13 cellular contexts compared by ENCODE assay signal in genomic region chr7:40509301-40509700, GRCh38.
DNase-seq lines count a peak whose midpoint lies in the region; ATAC-seq and TF ChIP-seq lines count a peak whose summit lies in the region.
"Had no signal": no experiment of that assay in that cellular context is flagged by ENCODE, and none has a peak within 500 bp of the region (broad histone marks: within the 10 kb centered on the region; RNA-seq: fewer than 3 reads in every experiment).

No MANE protein-coding gene starts in this region.

- no peak for ATAC-seq in naive thymus-derived CD8-positive, alpha-beta T cell
- ATAC-seq: A549 had no signal

- TF ChIP-seq CTCF in ascending aorta (IDR thresholded peaks at IDR 0.05) (no peak), neural crest cell (conservative IDR thresholded peaks at IDR 0.05) (no peak), tibial artery (IDR thresholded peaks at IDR 0.05) (no peak)

- H3K36me3 ChIP-seq in ascending aorta, result no peaks in the 10 kb centered on the region
- no peaks in the 10 kb centered on the region for H3K36me3 ChIP-seq in tibial artery
- H3K36me3 ChIP-seq: BE2C, HAP-1 had no signal

- H3K27ac Mint-ChIP-seq in neural crest cell (ENCODE audit: unreplicated experiment), result peak overlapping the region; percentile 93
- H3K27ac Mint-ChIP-seq in naive thymus-derived CD8-positive, alpha-beta T cell, result no peak overlapping the region
- H3K27ac Mint-ChIP-seq: CD4-positive, alpha-beta memory T cell had no signal

- peak overlapping the region; percentile 47 to 52 for H3K4me3 ChIP-seq in ascending aorta
- H3K4me3 ChIP-seq in tibial artery, result peak overlapping the region; percentile 31 to 34
- H3K4me3 ChIP-seq: A549, HAP-1 had no signal

- no peaks in the 10 kb centered on the region for H3K27me3 Mint-ChIP-seq in neural crest cell (ENCODE audit: low read depth)
- no peaks in the 10 kb centered on the region for H3K27me3 Mint-ChIP-seq in naive thymus-derived CD8-positive, alpha-beta T cell
- H3K27me3 Mint-ChIP-seq: CD4-positive, alpha-beta memory T cell had no signal

- peaks cover 14% of the 10 kb centered on the region for H3K9me3 Mint-ChIP-seq in neural crest cell
- peaks cover 5 to 24% (median 12%) of the 10 kb centered on the region in 9 donors for H3K9me3 Mint-ChIP-seq in naive thymus-derived CD8-positive, alpha-beta T cell

- H3K27me3 ChIP-seq in ascending aorta, result no peaks in the 10 kb centered on the region
- no peaks in the 10 kb centered on the region for H3K27me3 ChIP-seq in tibial artery
- H3K27me3 ChIP-seq: BE2C had no signal

- H3K36me3 Mint-ChIP-seq in neural crest cell (ENCODE audit: low read depth), result peaks cover 13% of the 10 kb centered on the region
- H3K36me3 Mint-ChIP-seq in naive thymus-derived CD8-positive, alpha-beta T cell, result peaks cover 2 to 14% (median 3%) of the 10 kb centered on the region in 3 donors

- peak overlapping the region; percentile 70 to 86 for H3K27ac ChIP-seq in ascending aorta
- peak overlapping the region; percentile 63 to 73 for H3K27ac ChIP-seq in tibial artery
- H3K27ac ChIP-seq: A549, C4-2B had no signal

- DNase-seq in ascending aorta (ENCODE audit: low spot score in 2 of 2) (no peak), astrocyte of the hippocampus (ENCODE audit: low read depth, low spot score) (peak; percentile 12), neural crest cell (ENCODE audit: low read depth, low spot score) (no peak), tibial artery (no peak), RKO (ENCODE audit: low spot score) (no peak)
- DNase-seq in naive thymus-derived CD8-positive, alpha-beta T cell, result no peak
- DNase-seq: BE2C; CD4-positive, alpha-beta memory T cell; DND-41; GDM1 had no signal

- H3K4me1 ChIP-seq in ascending aorta, result peaks cover 0 to 3% of the 10 kb centered on the region in 2 donors
- peaks cover 0 to 14% (median 0%) of the 10 kb centered on the region in 4 donors for H3K4me1 ChIP-seq in tibial artery
- H3K4me1 ChIP-seq: A549, BE2C, HAP-1 had no signal

- H3K4me1 Mint-ChIP-seq in neural crest cell, result peaks cover 12% of the 10 kb centered on the region
- no peaks in the 10 kb centered on the region for H3K4me1 Mint-ChIP-seq in naive thymus-derived CD8-positive, alpha-beta T cell
- H3K4me1 Mint-ChIP-seq: CD4-positive, alpha-beta memory T cell had no signal

- H3K9me3 ChIP-seq in ascending aorta (peaks cover 0 to 10% of the 10 kb centered on the region in 2 donors), tibial artery (peaks cover 0 to 8% (median 5%) of the 10 kb centered on the region in 3 donors)
- H3K9me3 ChIP-seq: A549, BE2C, HAP-1 had no signal

- intact Hi-C loops in ascending aorta (cut with DNase I) (loop anchor here (2.0 kb wide), 1 partner anchor 40 kb away; no protein-coding TSS in a partner anchor), tibial artery (cut with DNase I; ENCODE audit: low total_unique reads) (no loop called here)

- H3K4me3 Mint-ChIP-seq in neural crest cell, result peak overlapping the region; percentile 19
- H3K4me3 Mint-ChIP-seq in naive thymus-derived CD8-positive, alpha-beta T cell, result no peak overlapping the region
- H3K4me3 Mint-ChIP-seq: CD4-positive, alpha-beta memory T cell had no signal

- POLR2A ChIA-PET in naive thymus-derived CD8-positive, alpha-beta T cell (lab: Charles Lee), result no interaction called here
